ENCODE assay signal across 19 cellular contexts in genomic region chr21:33707846-33708245, GRCh38.
DNase-seq lines count a peak whose midpoint lies in the region; FAIRE-seq and TF ChIP-seq lines count a peak whose summit lies in the region.
"Had no signal": no experiment of that assay in that cellular context is flagged by ENCODE, and none has a peak within 500 bp of the region (broad histone marks: within the 10 kb centered on the region; RNA-seq: fewer than 3 reads in every experiment).

No MANE protein-coding gene starts in this region.

- DNase-seq in HFFc6 = no peak
- no peak for DNase-seq in astrocyte (ENCODE audit: low read depth)
- no peak for DNase-seq in smooth muscle cell (lab: John Stamatoyannopoulos, UW; ENCODE audit: unreplicated experiment)
- DNase-seq in cerebellar nuclear complex (lab: John Stamatoyannopoulos, UW) = no peak
- no peak for DNase-seq in Kasumi-1 (lab: John Stamatoyannopoulos, UW)
- DNase-seq in MG63 = no peak
- DNase-seq: 8988T; Calu3; CD8-positive, alpha-beta T cell; DMS79 treated with DMSO at 0.1 percent for 48 hours; GF-D8; HCEC 1CT had no signal

- FAIRE-seq in astrocyte (lab: Jason Lieb, UNC) = no peak
- FAIRE-seq: GM19239, H54, HepG2 had no signal

- H3K4me1 Mint-ChIP-seq in HFFc6 (ENCODE audit: low read depth) (peaks cover 61% of the 10 kb centered on the region), astrocyte (ENCODE audit: low read depth, unreplicated experiment) (peaks cover 19% of the 10 kb centered on the region)
- H3K4me1 Mint-ChIP-seq: B cell had no signal

- H3K9ac ChIP-seq in astrocyte (ENCODE audit: low read length) = no peak overlapping the region
- H3K9ac ChIP-seq in smooth muscle cell (ENCODE audit: low read depth) = no peak overlapping the region
- H3K9ac ChIP-seq: BLaER1 treated with 17β-estradiol and CSF1 and Interleukin-3, amounts not matched to agents 10 nM and 100 nM had no signal

- H4K20me1 ChIP-seq in astrocyte (ENCODE audit: insufficient read depth, low read length) (peaks cover 22% of the 10 kb centered on the region), smooth muscle cell (ENCODE audit: low read depth) (peaks cover 39% of the 10 kb centered on the region)

- H3K27me3 ChIP-seq in ACC112 (ENCODE audit: insufficient read depth, low read length) (no peaks in the 10 kb centered on the region), astrocyte (ENCODE audit: insufficient read depth, low read length) (no peaks in the 10 kb centered on the region), smooth muscle cell (ENCODE audit: low read depth) (no peaks in the 10 kb centered on the region), MG63 (no peaks in the 10 kb centered on the region)
- H3K27me3 ChIP-seq: BLaER1 treated with 17β-estradiol and CSF1 and Interleukin-3, amounts not matched to agents 10 nM and 100 nM had no signal

- 0 out of 2 replicates have a peak overlapping the region, but pooled peaks have one; percentile 10 for H3K4me3 Mint-ChIP-seq in HFFc6
- H3K4me3 Mint-ChIP-seq in astrocyte (ENCODE audit: unreplicated experiment) = no peak overlapping the region
- H3K4me3 Mint-ChIP-seq: B cell; CD8-positive, alpha-beta T cell; GM23338 had no signal

- H3K9me3 ChIP-seq in astrocyte (ENCODE audit: insufficient read depth, low read depth, low read length) (no peaks in the 10 kb centered on the region), smooth muscle cell (replicated peaks; ENCODE audit: low read depth) (no peaks in the 10 kb centered on the region), MG63 (peaks cover 12% of the 10 kb centered on the region; the same call in 1 of the 2 replicates)

- H3K4me3 ChIP-seq in ACC112 (ENCODE audit: low read depth, low read length) (no peak overlapping the region), astrocyte (ENCODE audit: insufficient read depth, low read depth, low read length) (no peak overlapping the region), smooth muscle cell (no peak overlapping the region), MG63 (no peak overlapping the region)
- H3K4me3 ChIP-seq: BLaER1 treated with 17β-estradiol and CSF1 and Interleukin-3, amounts not matched to agents 10 nM and 100 nM; GM23338 had no signal

- H3K27me3 Mint-ChIP-seq in HFFc6 (ENCODE audit: insufficient read depth) = no peaks in the 10 kb centered on the region
- H3K27me3 Mint-ChIP-seq in astrocyte (ENCODE audit: low read depth, unreplicated experiment) = no peaks in the 10 kb centered on the region

- H3K27ac Mint-ChIP-seq in HFFc6 (peak overlapping the region; percentile 80), astrocyte (ENCODE audit: unreplicated experiment) (peak overlapping the region; percentile 72)
- H3K27ac Mint-ChIP-seq: B cell; CD8-positive, alpha-beta T cell; GM23338 had no signal

- H3K79me2 ChIP-seq in ACC112 (ENCODE audit: control insufficient read depth, insufficient read depth, low read length, unreplicated experiment) = peaks cover 56% of the 10 kb centered on the region
- peaks cover 70% of the 10 kb centered on the region for H3K79me2 ChIP-seq in astrocyte (ENCODE audit: insufficient read depth, low read length)
- peaks cover 96% of the 10 kb centered on the region for H3K79me2 ChIP-seq in smooth muscle cell (ENCODE audit: low read depth)

- H3K36me3 Mint-ChIP-seq in HFFc6 (ENCODE audit: low read depth) (peaks cover 32% of the 10 kb centered on the region), astrocyte (ENCODE audit: low read depth, unreplicated experiment) (peaks cover 6% of the 10 kb centered on the region)

- H2AFZ ChIP-seq in ACC112 (ENCODE audit: low read length, unreplicated experiment) = no peak overlapping the region
- H2AFZ ChIP-seq in astrocyte (ENCODE audit: low read depth, low read length) = no peak overlapping the region
- H2AFZ ChIP-seq in smooth muscle cell (ENCODE audit: low read depth) = no peak overlapping the region
- H2AFZ ChIP-seq: GM23338 had no signal

- H3K36me3 ChIP-seq in ACC112 (ENCODE audit: insufficient read depth, low read length) (peaks cover 11% of the 10 kb centered on the region), astrocyte (ENCODE audit: insufficient read depth, low read length) (no peaks in the 10 kb centered on the region), smooth muscle cell (ENCODE audit: low read depth) (no peaks in the 10 kb centered on the region), MG63 (peaks cover 6% of the 10 kb centered on the region)

- H3K4me2 ChIP-seq in astrocyte (ENCODE audit: low read length) (no peak overlapping the region), smooth muscle cell (no peak overlapping the region)
- H3K4me2 ChIP-seq: BLaER1 treated with 17β-estradiol and CSF1 and Interleukin-3, amounts not matched to agents 10 nM and 100 nM; GM23338 had no signal

- H3K4me1 ChIP-seq in ACC112 (ENCODE audit: control insufficient read depth, insufficient read depth, low read length, unreplicated experiment) = peaks cover 14% of the 10 kb centered on the region
- H3K4me1 ChIP-seq in astrocyte (ENCODE audit: insufficient read depth, low read length) = no peaks in the 10 kb centered on the region
- H3K4me1 ChIP-seq in smooth muscle cell (ENCODE audit: low read depth) = peaks cover 6% of the 10 kb centered on the region

- H3K27ac ChIP-seq in ACC112 (ENCODE audit: low read depth, low read length) (peak overlapping the region; percentile 58), astrocyte (ENCODE audit: low read depth, low read length) (no peak overlapping the region), smooth muscle cell (ENCODE audit: low read depth) (peak overlapping the region; percentile 62)
- H3K27ac ChIP-seq: BLaER1 treated with 17β-estradiol and CSF1 and Interleukin-3, amounts not matched to agents 10 nM and 100 nM had no signal

- peaks cover 4% of the 10 kb centered on the region for H3F3A ChIP-seq in smooth muscle cell (ENCODE audit: low read depth)

- H3K9me3 Mint-ChIP-seq in HFFc6 (peaks cover 22% of the 10 kb centered on the region), astrocyte (ENCODE audit: unreplicated experiment) (no peaks in the 10 kb centered on the region)

- TF ChIP-seq CTCF in HFFc6 (IDR thresholded peaks at IDR 0.05) (no peak), astrocyte (IDR thresholded peaks at IDR 0.05; ENCODE audit: insufficient read depth, low read depth, low read length) (no peak), smooth muscle cell (IDR thresholded peaks at IDR 0.05; ENCODE audit: borderline replicate concordance, insufficient read depth, poor library complexity, severe bottlenecking) (no peak)
